Comparison of ENCODE assay signal across 2 cellular contexts in genomic region chr13:97109256-97109655, GRCh38.
TF ChIP-seq lines count a peak whose summit lies in the region.

No MANE protein-coding gene starts in this region.

TF ChIP-seq in SK-N-SH, 30 proteins besides CTCF, POLR2A, EP300 and RAD21 (continued from another document):
- no peak for TF ChIP-seq ZBTB33 (IDR thresholded peaks at IDR 0.05; ENCODE audit: borderline replicate concordance, low read depth)
- TF ChIP-seq NFIC (IDR thresholded peaks at IDR 0.05; ENCODE audit: borderline replicate concordance), result no peak
- TF ChIP-seq USF1 (IDR thresholded peaks at IDR 0.05; ENCODE audit: borderline replicate concordance, low read depth), result no peak
- TF ChIP-seq POLR2AphosphoS5 (IDR thresholded peaks at IDR 0.05; ENCODE audit: low read depth, low read length), result no peak
- no peak for TF ChIP-seq CHD2 (IDR thresholded peaks at IDR 0.05; ENCODE audit: low read length, partially characterized antibody)
- no peak for TF ChIP-seq MEF2A (IDR thresholded peaks at IDR 0.05; ENCODE audit: borderline replicate concordance, low read depth)
- TF ChIP-seq USF2 (IDR thresholded peaks at IDR 0.05; ENCODE audit: borderline replicate concordance, low read depth, low read length), result no peak
- no peak for TF ChIP-seq REST (IDR thresholded peaks at IDR 0.05; ENCODE audit: low read depth, low read length)
- TF ChIP-seq MXI1 (IDR thresholded peaks at IDR 0.05; ENCODE audit: low read depth, low read length), result no peak
- TF ChIP-seq MAX (IDR thresholded peaks at IDR 0.05; ENCODE audit: low read depth), result no peak
- TF ChIP-seq IRF3 (IDR thresholded peaks at IDR 0.05; ENCODE audit: low read depth, low read length), result no peak
- TF ChIP-seq JUND (IDR thresholded peaks at IDR 0.05), result no peak

TF ChIP-seq in SK-N-SH treated with all-trans-retinoic acid at 6 μM for 48 hours, 23 proteins besides CTCF, POLR2A, EP300 and RAD21 (continued from another document):
- TF ChIP-seq CREB5 (CRISPR knock-in tag; IDR thresholded peaks at IDR 0.05; ENCODE audit: low read depth), result no peak
